In genomic region chr19:45071969-45072790, GRCh38 we compare ENCODE assay signal across 16 cellular contexts. TPM values are rescaled to one million over a fixed set of nuclear protein-coding genes. Genes with fewer than 3 reads are reported as not detected.
DNase-seq lines count a peak whose midpoint lies in the region; ATAC-seq lines count a peak whose summit lies in the region.
"Had no signal": no experiment of that assay in that cellular context is flagged by ENCODE, and none has a peak within 500 bp of the region (broad histone marks: within the 10 kb centered on the region; RNA-seq: fewer than 3 reads in every experiment).

No MANE protein-coding gene starts in this region.

- POLR2A ChIA-PET in activated CD4-positive, alpha-beta T cell treated with anti-CD3 and anti-CD28 coated beads for 36 hours (lab: Charles Lee): no interaction called here

- peaks cover 8% of the 10 kb centered on the region for H3K4me1 Mint-ChIP-seq in activated CD4-positive, alpha-beta T cell treated with anti-CD3 and anti-CD28 coated beads, Interleukin-2, amount 10 ng/mL, durations not matched to agents 24 days and 14 days
- peaks cover 13% of the 10 kb centered on the region for H3K4me1 Mint-ChIP-seq in activated CD4-positive, alpha-beta T cell treated with anti-CD3 and anti-CD28 coated beads for 36 hours
- H3K4me1 Mint-ChIP-seq in stimulated activated memory B cell treated with anti-CD40 and anti-IgM and Interleukin-4, amounts not matched to agents 10 μg/mL and 1 μg/mL and 100 μg/mL, for 72 hours: peaks cover 68% of the 10 kb centered on the region
- peaks cover 14% of the 10 kb centered on the region for H3K4me1 Mint-ChIP-seq in activated naive CD4-positive, alpha-beta T cell treated with anti-CD3 and anti-CD28 coated beads for 36 hours (ENCODE audit: low read depth)

- CTCF ChIA-PET in activated CD4-positive, alpha-beta T cell treated with anti-CD3 and anti-CD28 coated beads for 36 hours (lab: Charles Lee): interaction anchor here (1.1 to 1.5 kb wide), 2 partner anchors 9 to 33 kb away, joined by 5 to 6 read pairs; partner anchors contain the start of gene CLASRP
- CTCF ChIA-PET in activated naive CD4-positive, alpha-beta T cell treated with anti-CD3 and anti-CD28 coated beads for 36 hours (lab: Charles Lee): no interaction called here

- no peak overlapping the region for H3K4me3 Mint-ChIP-seq in activated CD4-positive, alpha-beta T cell treated with anti-CD3 and anti-CD28 coated beads, Interleukin-2, amount 10 ng/mL, durations not matched to agents 24 days and 14 days
- no peak overlapping the region for H3K4me3 Mint-ChIP-seq in activated CD4-positive, alpha-beta T cell treated with anti-CD3 and anti-CD28 coated beads for 36 hours
- H3K4me3 Mint-ChIP-seq in stimulated activated memory B cell treated with anti-CD40 and anti-IgM and Interleukin-4, amounts not matched to agents 10 μg/mL and 1 μg/mL and 100 μg/mL, for 72 hours: no peak overlapping the region
- H3K4me3 Mint-ChIP-seq in activated naive CD4-positive, alpha-beta T cell treated with anti-CD3 and anti-CD28 coated beads for 36 hours: no peak overlapping the region
- H3K4me3 Mint-ChIP-seq: naive thymus-derived CD4-positive, alpha-beta T cell; T-helper 2 cell treated with Interferon-gamma antibody and Interleukin-4, amounts not matched to agents 5 μg/mL and 100 μg/mL, for 36 hours had no signal

- intact Hi-C loops in activated CD4-positive, alpha-beta T cell treated with anti-CD3 and anti-CD28 coated beads, Interleukin-2, amount 10 ng/mL, durations not matched to agents 24 days and 14 days (cut with micrococcal nuclease): no loop called here
- intact Hi-C loops in activated CD4-positive, alpha-beta T cell treated with anti-CD3 and anti-CD28 coated beads for 36 hours (cut with DNase I, micrococcal nuclease): no loop called here
- intact Hi-C loops in activated naive CD4-positive, alpha-beta T cell treated with anti-CD3 and anti-CD28 coated beads for 36 hours (cut with micrococcal nuclease): no loop called here

- peaks cover 24% of the 10 kb centered on the region for H3K36me3 Mint-ChIP-seq in activated CD4-positive, alpha-beta T cell treated with anti-CD3 and anti-CD28 coated beads, Interleukin-2, amount 10 ng/mL, durations not matched to agents 24 days and 14 days (ENCODE audit: low read depth)
- H3K36me3 Mint-ChIP-seq in activated CD4-positive, alpha-beta T cell treated with anti-CD3 and anti-CD28 coated beads for 36 hours (ENCODE audit: low read depth): peaks cover 20% of the 10 kb centered on the region
- H3K36me3 Mint-ChIP-seq in stimulated activated memory B cell treated with anti-CD40 and anti-IgM and Interleukin-4, amounts not matched to agents 10 μg/mL and 1 μg/mL and 100 μg/mL, for 72 hours: peaks cover 47% of the 10 kb centered on the region
- peaks cover 14% of the 10 kb centered on the region for H3K36me3 Mint-ChIP-seq in activated naive CD4-positive, alpha-beta T cell treated with anti-CD3 and anti-CD28 coated beads for 36 hours (ENCODE audit: low read depth)

- H3K9me3 Mint-ChIP-seq in activated CD4-positive, alpha-beta T cell treated with anti-CD3 and anti-CD28 coated beads, Interleukin-2, amount 10 ng/mL, durations not matched to agents 24 days and 14 days: no peaks in the 10 kb centered on the region
- no peaks in the 10 kb centered on the region for H3K9me3 Mint-ChIP-seq in activated CD4-positive, alpha-beta T cell treated with anti-CD3 and anti-CD28 coated beads for 36 hours (ENCODE audit: low read depth)
- H3K9me3 Mint-ChIP-seq in stimulated activated memory B cell treated with anti-CD40 and anti-IgM and Interleukin-4, amounts not matched to agents 10 μg/mL and 1 μg/mL and 100 μg/mL, for 72 hours: no peaks in the 10 kb centered on the region
- no peaks in the 10 kb centered on the region for H3K9me3 Mint-ChIP-seq in activated naive CD4-positive, alpha-beta T cell treated with anti-CD3 and anti-CD28 coated beads for 36 hours
- H3K9me3 Mint-ChIP-seq: naive thymus-derived CD4-positive, alpha-beta T cell; T-helper 2 cell treated with Interferon-gamma antibody and Interleukin-4, amounts not matched to agents 5 μg/mL and 100 μg/mL, for 36 hours had no signal

- DNase-seq in activated CD4-positive, alpha-beta T cell treated with anti-CD3 and anti-CD28 coated beads, Interleukin-2, amount 10 ng/mL, durations not matched to agents 24 days and 14 days: peak; percentile 57
- DNase-seq in activated CD4-positive, alpha-beta T cell treated with anti-CD3 and anti-CD28 coated beads for 36 hours: no peak
- peak; percentile 54 for DNase-seq in cerebellum (ENCODE audit: low spot score)
- no peak for DNase-seq in activated naive CD4-positive, alpha-beta T cell treated with anti-CD3 and anti-CD28 coated beads for 36 hours
- DNase-seq: activated CD4-positive, CD25-positive, alpha-beta regulatory T cell treated with anti-CD3 and anti-CD28 coated beads, Interleukin-2, amount 50 U/mL, for 72 hours; activated effector memory CD4-positive, alpha-beta T cell treated with anti-CD3 and anti-CD28 coated beads, Interleukin-2, amount 50 U/mL, for 16 hours; adrenal gland; mammary epithelial cell; naive thymus-derived CD4-positive, alpha-beta T cell; NCI-H1436; Peyer's patch; stimulated activated CD4-positive, alpha-beta T cell treated with anti-CD3 and anti-CD28 coated beads, Interleukin-4, amount 100 ng/mL, for 24 hours had no signal

- H3K27ac Mint-ChIP-seq in activated CD4-positive, alpha-beta T cell treated with anti-CD3 and anti-CD28 coated beads, Interleukin-2, amount 10 ng/mL, durations not matched to agents 24 days and 14 days: no peak overlapping the region
- H3K27ac Mint-ChIP-seq in activated CD4-positive, alpha-beta T cell treated with anti-CD3 and anti-CD28 coated beads for 36 hours: no peak overlapping the region
- peak overlapping the region; percentile 67 for H3K27ac Mint-ChIP-seq in stimulated activated memory B cell treated with anti-CD40 and anti-IgM and Interleukin-4, amounts not matched to agents 10 μg/mL and 1 μg/mL and 100 μg/mL, for 72 hours
- no peak overlapping the region for H3K27ac Mint-ChIP-seq in activated naive CD4-positive, alpha-beta T cell treated with anti-CD3 and anti-CD28 coated beads for 36 hours

- H3K27me3 Mint-ChIP-seq in activated CD4-positive, alpha-beta T cell treated with anti-CD3 and anti-CD28 coated beads, Interleukin-2, amount 10 ng/mL, durations not matched to agents 24 days and 14 days: no peaks in the 10 kb centered on the region
- no peaks in the 10 kb centered on the region for H3K27me3 Mint-ChIP-seq in activated CD4-positive, alpha-beta T cell treated with anti-CD3 and anti-CD28 coated beads for 36 hours
- H3K27me3 Mint-ChIP-seq in stimulated activated memory B cell treated with anti-CD40 and anti-IgM and Interleukin-4, amounts not matched to agents 10 μg/mL and 1 μg/mL and 100 μg/mL, for 72 hours: no peaks in the 10 kb centered on the region
- no peaks in the 10 kb centered on the region for H3K27me3 Mint-ChIP-seq in activated naive CD4-positive, alpha-beta T cell treated with anti-CD3 and anti-CD28 coated beads for 36 hours (ENCODE audit: low read depth)
- H3K27me3 Mint-ChIP-seq: naive thymus-derived CD4-positive, alpha-beta T cell had no signal

- ATAC-seq in activated CD4-positive, alpha-beta T cell treated with anti-CD3 and anti-CD28 coated beads for 36 hours: no peak
- no peak for ATAC-seq in stimulated activated memory B cell treated with anti-CD40 and anti-IgM and Interleukin-4, amounts not matched to agents 10 μg/mL and 1 μg/mL and 100 μg/mL, for 72 hours
- ATAC-seq in HG03521 (IDR thresholded peaks at IDR 0.05; ENCODE audit: unreplicated experiment): no peak
- ATAC-seq: naive thymus-derived CD4-positive, alpha-beta T cell had no signal

RNA-seq across cellular contexts. Expression of gene ZNF296, which starts 4.1 kb away (rescaled TPM):
- 4.7 and 5.3 TPM in 2 replicates for total RNA-seq in activated CD4-positive, alpha-beta T cell treated with anti-CD3 and anti-CD28 coated beads, Interleukin-2, amount 10 ng/mL, durations not matched to agents 24 days and 14 days
- total RNA-seq in activated CD4-positive, alpha-beta T cell treated with anti-CD3 and anti-CD28 coated beads for 36 hours: 1 to 10 TPM; 3.1 to 4.8 TPM
- total RNA-seq in cerebellum: 0.45 TPM
- total RNA-seq in activated naive CD4-positive, alpha-beta T cell treated with anti-CD3 and anti-CD28 coated beads for 36 hours: 1 to 10 TPM; 1.1 to 1.4 TPM
- total RNA-seq: skeletal muscle tissue had no signal

RNA-seq across cellular contexts. Expression of gene GEMIN7, which starts 6.9 kb away (rescaled TPM):
- total RNA-seq in activated CD4-positive, alpha-beta T cell treated with anti-CD3 and anti-CD28 coated beads, Interleukin-2, amount 10 ng/mL, durations not matched to agents 24 days and 14 days: 51.5 and 54.3 TPM in 2 replicates
- total RNA-seq in activated CD4-positive, alpha-beta T cell treated with anti-CD3 and anti-CD28 coated beads for 36 hours: 10 to 100 TPM; 35.4 to 35.5 TPM
- total RNA-seq in cerebellum: 9.1 TPM
- total RNA-seq in activated naive CD4-positive, alpha-beta T cell treated with anti-CD3 and anti-CD28 coated beads for 36 hours: 10 to 100 TPM; 14.7 to 15.4 TPM

RNA-seq across cellular contexts. Expression of gene PPP1R37, which starts 20.8 kb away (rescaled TPM):
- 20.3 and 21.8 TPM in 2 replicates for total RNA-seq in activated CD4-positive, alpha-beta T cell treated with anti-CD3 and anti-CD28 coated beads, Interleukin-2, amount 10 ng/mL, durations not matched to agents 24 days and 14 days
- 10 to 100 TPM; 12.5 to 14.1 TPM for total RNA-seq in activated CD4-positive, alpha-beta T cell treated with anti-CD3 and anti-CD28 coated beads for 36 hours
- total RNA-seq in cerebellum: 19.5 TPM
- 10 to 100 TPM; 10.2 to 10.3 TPM for total RNA-seq in activated naive CD4-positive, alpha-beta T cell treated with anti-CD3 and anti-CD28 coated beads for 36 hours

RNA-seq across cellular contexts. Expression of gene CLASRP, which starts 33.3 kb away (rescaled TPM):
- 107 and 111 TPM in 2 replicates for total RNA-seq in activated CD4-positive, alpha-beta T cell treated with anti-CD3 and anti-CD28 coated beads, Interleukin-2, amount 10 ng/mL, durations not matched to agents 24 days and 14 days
- 100 to 1,000 TPM; 101 to 103 TPM for total RNA-seq in activated CD4-positive, alpha-beta T cell treated with anti-CD3 and anti-CD28 coated beads for 36 hours
- total RNA-seq in cerebellum: 17.6 TPM
- total RNA-seq in activated naive CD4-positive, alpha-beta T cell treated with anti-CD3 and anti-CD28 coated beads for 36 hours: 100 to 1,000 TPM; 106 to 113 TPM

Comparison
In these comparisons a context has a peak if more than half of its experiments do, and no peak if none do; other contexts are left out.
1. DNase-seq: peak in activated CD4-positive, alpha-beta T cell treated with anti-CD3 and anti-CD28 coated beads, Interleukin-2, amount 10 ng/mL, durations not matched to agents 24 days and 14 days (single experiment) and cerebellum (single experiment); none in activated CD4-positive, alpha-beta T cell treated with anti-CD3 and anti-CD28 coated beads for 36 hours (single experiment) and activated naive CD4-positive, alpha-beta T cell treated with anti-CD3 and anti-CD28 coated beads for 36 hours (single experiment).